13 cellular contexts compared by ENCODE assay signal in genomic region chr6:50819906-50820589, GRCh38. TPM values are rescaled to one million over a fixed set of nuclear protein-coding genes. Genes with fewer than 3 reads are reported as not detected.
DNase-seq lines count a peak whose midpoint lies in the region; ATAC-seq and TF ChIP-seq lines count a peak whose summit lies in the region.
"Had no signal": no experiment of that assay in that cellular context is flagged by ENCODE, and none has a peak within 500 bp of the region (broad histone marks: within the 10 kb centered on the region; RNA-seq: fewer than 3 reads in every experiment).

No MANE protein-coding gene starts in this region.

- WGBS in spleen, 5 donors = 3 to 7% (median 5%) methylated on average over 46 of the region's 46 CpGs
- WGBS in thyroid gland, 2 donors = 2 to 3% methylated on average over 46 of the region's 46 CpGs

- intact Hi-C loops in spleen (cut with DNase I; ENCODE audit: low total_unique reads) (loop anchor here (5.0 to 10.0 kb wide), 2 partner anchors 532 to 1205 kb away; no protein-coding TSS in a partner anchor), thyroid gland (cut with DNase I) (loop anchor here (10.0 kb wide), 1 partner anchor 1205 kb away; no protein-coding TSS in a partner anchor)

- peaks cover 11% of the 10 kb centered on the region for H3K36me3 Mint-ChIP-seq in T-helper 17 cell (ENCODE audit: low read depth)

- peak; percentile 5 for DNase-seq in NCI-H2227 (lab: John Stamatoyannopoulos, UW; ENCODE audit: unreplicated experiment)
- DNase-seq in NCI-H2227 treated with DMSO at 0.1 percent for 48 hours (lab: John Stamatoyannopoulos, UW) = no peak
- DNase-seq in T-helper 17 cell = no peak
- peak; percentile 22 for DNase-seq in iPS-NIHi11 (ENCODE audit: low spot score)
- DNase-seq in spleen = no peak
- DNase-seq in thyroid gland = no peak
- DNase-seq in stimulated activated CD4-positive, alpha-beta T cell treated with anti-CD3 and anti-CD28 coated beads, Interleukin-4, amount 100 ng/mL, for 4 hours = no peak
- DNase-seq in RWPE1 (ENCODE audit: low spot score) = no peak
- DNase-seq: activated T-cell treated with anti-CD3 and anti-CD28 coated beads for 4 hours, midbrain, NCI-H1930 had no signal

- H3K27ac ChIP-seq in spleen (no peak overlapping the region), thyroid gland (no peak overlapping the region), RWPE1 (no peak overlapping the region)
- H3K27ac ChIP-seq: A549 had no signal

- POLR2A ChIA-PET in RWPE1 (lab: Yijun Ruan, JAX; ENCODE audit: low non-redundant PET) = no interaction called here

- peaks cover 0 to 33% (median 18%) of the 10 kb centered on the region in 6 donors for H3K4me1 ChIP-seq in spleen
- H3K4me1 ChIP-seq in thyroid gland = peaks cover 10 to 15% of the 10 kb centered on the region in 2 donors
- H3K4me1 ChIP-seq: A549 had no signal

- TF ChIP-seq POLR2A in spleen (IDR thresholded peaks at IDR 0.05) (no peak), thyroid gland (IDR thresholded peaks at IDR 0.05) (no peak)

- H3K27ac Mint-ChIP-seq in T-helper 17 cell = no peak overlapping the region

- H3K4me3 ChIP-seq in spleen (peak overlapping the region in 7 of 8 donors; percentile 1 to 62 (median 19)), thyroid gland (replicated peaks in 1 of 3) (peak overlapping the region in 1 of 3 donors; percentile 8)
- H3K4me3 ChIP-seq: A549 had no signal

- H3K27me3 ChIP-seq in spleen (replicated peaks in 1 of 7) (peaks cover 0 to 99% (median 85%) of the 10 kb centered on the region in 7 donors), thyroid gland (peaks cover 42% of the 10 kb centered on the region)

- no peak for TF ChIP-seq CTCF in spleen (IDR thresholded peaks at IDR 0.05 in 8 of 11, conservative IDR thresholded peaks at IDR 0.05 in 3 of 11)
- no peak for TF ChIP-seq CTCF in thyroid gland (IDR thresholded peaks at IDR 0.05)
- TF ChIP-seq CTCF in RWPE1 (conservative IDR thresholded peaks at IDR 0.05; ENCODE audit: low read depth) = no peak

- H3K36me3 ChIP-seq in spleen (no peaks in the 10 kb centered on the region), thyroid gland (no peaks in the 10 kb centered on the region)

- peaks cover 77% of the 10 kb centered on the region for H3K27me3 Mint-ChIP-seq in T-helper 17 cell

- H3K9me3 ChIP-seq in T-helper 17 cell (ENCODE audit: control insufficient read depth, low read length, poor library complexity, severe bottlenecking) = no peaks in the 10 kb centered on the region
- no peaks in the 10 kb centered on the region for H3K9me3 ChIP-seq in spleen
- H3K9me3 ChIP-seq in thyroid gland = no peaks in the 10 kb centered on the region
- H3K9me3 ChIP-seq: A549 had no signal

- H3K4me3 Mint-ChIP-seq in T-helper 17 cell = peak overlapping the region; percentile 80

- no peak for ATAC-seq in T-helper 17 cell
- ATAC-seq: A549 had no signal

- CTCF ChIA-PET in RWPE1 (lab: Yijun Ruan, JAX) = interaction anchor here (0.6 to 0.8 kb wide), 2 partner anchors 26 to 31 kb away, joined by 3 to 4 read pairs; no protein-coding TSS in a partner anchor

- H3K4me1 Mint-ChIP-seq in T-helper 17 cell = peaks cover 15% of the 10 kb centered on the region

RNA-seq across cellular contexts. Expression of gene TFAP2B, which starts 1.4 kb away (rescaled TPM):
- total RNA-seq in T-helper 17 cell (not detected), spleen (not detected), thyroid gland (not detected)
- polyA plus RNA-seq in spleen = not detected
- total RNA-seq: dermis microvascular lymphatic vessel endothelial cell had no signal
- polyA plus RNA-seq: A549 had no signal

Comparison
In these comparisons a context has a peak if more than half of its experiments do, and no peak if none do; other contexts are left out.
1. DNase-seq: peak in NCI-H2227 (single experiment) and iPS-NIHi11 (single experiment); none in NCI-H2227 treated with DMSO at 0.1 percent for 48 hours (single experiment), T-helper 17 cell (0 of 3), spleen (single experiment), thyroid gland (0 of 2), stimulated activated CD4-positive, alpha-beta T cell treated with anti-CD3 and anti-CD28 coated beads, Interleukin-4, amount 100 ng/mL, for 4 hours (0 of 2) and RWPE1 (single experiment).